Comparison of ENCODE assay signal across 27 cellular contexts in genomic region chr12:109589691-109590245, GRCh38.
"Had no signal": no experiment of that assay in that cellular context is flagged by ENCODE, and none has a peak within 500 bp of the region (broad histone marks: within the 10 kb centered on the region; RNA-seq: fewer than 3 reads in every experiment).

No MANE protein-coding gene starts in this region.

- H3K9me3 Mint-ChIP-seq: activated CD4-positive, alpha-beta memory T cell treated with anti-CD3 and anti-CD28 coated beads for 36 hours; activated CD4-positive, alpha-beta T cell treated with anti-CD3 and anti-CD28 coated beads, Interleukin-2, amount 10 ng/mL, durations not matched to agents 7 days and 5 days; activated naive CD4-positive, alpha-beta T cell treated with anti-CD3 and anti-CD28 coated beads for 36 hours; activated T-cell treated with anti-CD3 and anti-CD28 coated beads, Interleukin-2, amount 50 U/mL, for 4 hours; brain had no signal

- H3K4me3 Mint-ChIP-seq: activated CD4-positive, alpha-beta memory T cell treated with anti-CD3 and anti-CD28 coated beads for 36 hours; activated CD4-positive, alpha-beta T cell treated with anti-CD3 and anti-CD28 coated beads, Interleukin-2, amount 10 ng/mL, durations not matched to agents 7 days and 5 days; activated naive CD4-positive, alpha-beta T cell treated with anti-CD3 and anti-CD28 coated beads for 36 hours; activated naive CD8-positive, alpha-beta T cell; activated T-cell treated with anti-CD3 and anti-CD28 coated beads, Interleukin-2, amount 50 U/mL, for 4 hours; brain; T-helper 17 cell had no signal

- H3K27me3 Mint-ChIP-seq: activated CD4-positive, alpha-beta memory T cell treated with anti-CD3 and anti-CD28 coated beads for 36 hours; activated naive CD8-positive, alpha-beta T cell; brain; T-helper 17 cell had no signal

- H3K4me2 ChIP-seq: KMS-11, SK-N-SH had no signal

- H3K27me3 ChIP-seq: SJCRH30 had no signal

- H3K36me3 ChIP-seq: SJCRH30 had no signal

- H3K9ac ChIP-seq: KMS-11, SK-N-SH had no signal

- FAIRE-seq: astrocyte had no signal

- H3K9me3 ChIP-seq: SJCRH30, SK-N-SH had no signal

- H3K27ac ChIP-seq: KMS-11 had no signal

- H3K4me3 ChIP-seq: SJCRH30 had no signal

- DNase-seq: activated CD4-positive, alpha-beta memory T cell treated with anti-CD3 and anti-CD28 coated beads for 36 hours; activated CD4-positive, alpha-beta T cell treated with anti-CD3 and anti-CD28 coated beads, Interleukin-2, amount 10 ng/mL, durations not matched to agents 7 days and 5 days; activated CD4-positive, CD25-positive, alpha-beta regulatory T cell; activated CD8-positive, alpha-beta memory T cell treated with anti-CD3 and anti-CD28 coated beads for 24 hours; activated effector memory CD4-positive, alpha-beta T cell treated with anti-CD3 and anti-CD28 coated beads, Interleukin-2, amount 50 U/mL, for 16 hours; activated naive CD4-positive, alpha-beta T cell treated with anti-CD3 and anti-CD28 coated beads for 36 hours; activated T-cell treated with anti-CD3 and anti-CD28 coated beads, Interleukin-2, amount 50 U/mL, for 4 hours; amygdala; NCI-H1092 treated with DMSO at 0.1 percent for 48 hours; NCI-H1436; NCI-H1694 treated with DMSO at 0.1 percent for 48 hours; NCI-H2081; NCI-H446; NCI-H526; NCI-H774; NK-92 treated with Interleukin-12 subunit alpha and Interleukin-12 subunit beta, amount 100 ng/mL, for 24 hours; OCI-M1; Right ventricle myocardium superior; RPMI8226; SJCRH30; SK-N-SH; T-helper 17 cell; T-helper 9 cell had no signal

- H3K27ac Mint-ChIP-seq: activated CD4-positive, alpha-beta memory T cell treated with anti-CD3 and anti-CD28 coated beads for 36 hours; activated CD4-positive, alpha-beta T cell treated with anti-CD3 and anti-CD28 coated beads, Interleukin-2, amount 10 ng/mL, durations not matched to agents 7 days and 5 days; activated naive CD4-positive, alpha-beta T cell treated with anti-CD3 and anti-CD28 coated beads for 36 hours; activated naive CD8-positive, alpha-beta T cell; T-helper 17 cell had no signal
